Comparison of ENCODE assay signal across 1 cellular context in genomic region chr7:139118803-139119485, GRCh38.
A peak's percentile ranks its signal among the peaks of the same experiment; 100 is the strongest.
TF ChIP-seq lines count a peak whose summit lies in the region.

No MANE protein-coding gene starts in this region.

TF ChIP-seq in K562, 482 proteins besides CTCF, POLR2A, EP300 and RAD21 (continued from another document and continues in another):
- TF ChIP-seq TEAD4 (IDR thresholded peaks at IDR 0.05; ENCODE audit: low read length) (peak; percentile 53; the same call in 1 of the 2 replicates), TEAD4 (CRISPR knock-in tag; IDR thresholded peaks at IDR 0.05; ENCODE audit: borderline replicate concordance) (no peak), CLOCK (CRISPR knock-in tag; IDR thresholded peaks at IDR 0.05; ENCODE audit: borderline replicate concordance) (no peak), RAD51 (IDR thresholded peaks at IDR 0.05; ENCODE audit: borderline replicate concordance, low read depth) (peak; percentile 94), GATA2 (CRISPR knock-in tag; IDR thresholded peaks at IDR 0.05) (peak; percentile 51; the same call in 1 of the 2 replicates), ZBTB17 (CRISPR knock-in tag; IDR thresholded peaks at IDR 0.05) (peak; percentile 49; the same call in 1 of the 2 replicates), ZBTB1 (CRISPR knock-in tag; IDR thresholded peaks at IDR 0.05; ENCODE audit: borderline replicate concordance, low read depth) (no peak; the same call in 1 of the 2 replicates), ZNF124 (CRISPR knock-in tag; IDR thresholded peaks at IDR 0.05) (no peak), ZNF407 (IDR thresholded peaks at IDR 0.05; ENCODE audit: low read depth) (no peak), SMARCA4 (IDR thresholded peaks at IDR 0.05) (peak; percentile 89), E2F3 (CRISPR knock-in tag; IDR thresholded peaks at IDR 0.05) (peak; percentile 55; the same call in 1 of the 2 replicates), RFX7 (CRISPR knock-in tag; IDR thresholded peaks at IDR 0.05) (no peak), ZNF436 (CRISPR knock-in tag; IDR thresholded peaks at IDR 0.05) (peak; percentile 48; the same call in 1 of the 2 replicates), ZNF79 (CRISPR knock-in tag; IDR thresholded peaks at IDR 0.05; ENCODE audit: low read depth) (no peak), NCOA6 (IDR thresholded peaks at IDR 0.05) (no peak; the same call in 1 of the 2 replicates), TCF3 (CRISPR knock-in tag; IDR thresholded peaks at IDR 0.05) (peak; percentile 3; the same call in 1 of the 2 replicates), RBM17 (IDR thresholded peaks at IDR 0.05; ENCODE audit: borderline replicate concordance, low read depth, low read length) (no peak), FOXA3 (CRISPR knock-in tag; conservative IDR thresholded peaks at IDR 0.05 in 1 of 2, IDR thresholded peaks at IDR 0.05 in 1 of 2) (0 out of 4 replicates have a peak, but pooled peaks of 1 of the 2 experiments have one; percentile 30), RBM39 (optimal IDR thresholded peaks at IDR 0.05; ENCODE audit: low read depth, low read length) (no peak), ZNF551 (CRISPR knock-in tag; IDR thresholded peaks at IDR 0.05) (no peak), USF2 (CRISPR knock-in tag; IDR thresholded peaks at IDR 0.05) (peak; percentile 92), ELF4 (CRISPR knock-in tag; IDR thresholded peaks at IDR 0.05) (peak; percentile 61; the same call in 1 of the 2 replicates), ZBTB7A (IDR thresholded peaks at IDR 0.05; ENCODE audit: borderline replicate concordance, control insufficient read depth, low read depth, low read length) (peak; percentile 68; the same call in 1 of the 2 replicates), ZNF347 (CRISPR knock-in tag; IDR thresholded peaks at IDR 0.05; ENCODE audit: low read depth) (no peak), ZNF274 (IDR thresholded peaks at IDR 0.05; ENCODE audit: borderline replicate concordance, low read depth, low read length) (no peak), ZNF12 (CRISPR knock-in tag; IDR thresholded peaks at IDR 0.05) (no peak), ADNP (tag; IDR thresholded peaks at IDR 0.05) (no peak), USF1 (CRISPR knock-in tag; IDR thresholded peaks at IDR 0.05) (peak; percentile 98), KDM1A (IDR thresholded peaks at IDR 0.05) (peak; percentile 47 to 53; a peak in 3 of 4 replicates), ZBTB12 (CRISPR knock-in tag; IDR thresholded peaks at IDR 0.05) (peak; percentile 45; the same call in 1 of the 2 replicates), ZNF717 (CRISPR knock-in tag; IDR thresholded peaks at IDR 0.05) (no peak), ZNF212 (CRISPR knock-in tag; IDR thresholded peaks at IDR 0.05) (0 out of 2 replicates have a peak, but pooled peaks have one; percentile 20), ZNF354B (CRISPR knock-in tag; IDR thresholded peaks at IDR 0.05) (no peak), ZNF3 (CRISPR knock-in tag; IDR thresholded peaks at IDR 0.05) (no peak), CXXC5 (CRISPR knock-in tag; IDR thresholded peaks at IDR 0.05) (peak; percentile 56)
- TF ChIP-seq, protein P1, sequence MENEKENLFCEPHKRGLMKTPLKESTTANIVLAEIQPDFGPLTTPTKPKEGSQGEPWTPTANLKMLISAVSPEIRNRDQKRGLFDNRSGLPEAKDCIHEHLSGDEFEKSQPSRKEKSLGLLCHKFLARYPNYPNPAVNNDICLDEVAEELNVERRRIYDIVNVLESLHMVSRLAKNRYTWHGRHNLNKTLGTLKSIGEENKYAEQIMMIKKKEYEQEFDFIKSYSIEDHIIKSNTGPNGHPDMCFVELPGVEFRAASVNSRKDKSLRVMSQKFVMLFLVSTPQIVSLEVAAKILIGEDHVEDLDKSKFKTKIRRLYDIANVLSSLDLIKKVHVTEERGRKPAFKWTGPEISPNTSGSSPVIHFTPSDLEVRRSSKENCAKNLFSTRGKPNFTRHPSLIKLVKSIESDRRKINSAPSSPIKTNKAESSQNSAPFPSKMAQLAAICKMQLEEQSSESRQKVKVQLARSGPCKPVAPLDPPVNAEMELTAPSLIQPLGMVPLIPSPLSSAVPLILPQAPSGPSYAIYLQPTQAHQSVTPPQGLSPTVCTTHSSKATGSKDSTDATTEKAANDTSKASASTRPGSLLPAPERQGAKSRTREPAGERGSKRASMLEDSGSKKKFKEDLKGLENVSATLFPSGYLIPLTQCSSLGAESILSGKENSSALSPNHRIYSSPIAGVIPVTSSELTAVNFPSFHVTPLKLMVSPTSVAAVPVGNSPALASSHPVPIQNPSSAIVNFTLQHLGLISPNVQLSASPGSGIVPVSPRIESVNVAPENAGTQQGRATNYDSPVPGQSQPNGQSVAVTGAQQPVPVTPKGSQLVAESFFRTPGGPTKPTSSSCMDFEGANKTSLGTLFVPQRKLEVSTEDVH (IDR thresholded peaks at IDR 0.05; ENCODE audit: low read depth, partially characterized antibody) = peak; percentile 56
- TF ChIP-seq, protein P2, sequence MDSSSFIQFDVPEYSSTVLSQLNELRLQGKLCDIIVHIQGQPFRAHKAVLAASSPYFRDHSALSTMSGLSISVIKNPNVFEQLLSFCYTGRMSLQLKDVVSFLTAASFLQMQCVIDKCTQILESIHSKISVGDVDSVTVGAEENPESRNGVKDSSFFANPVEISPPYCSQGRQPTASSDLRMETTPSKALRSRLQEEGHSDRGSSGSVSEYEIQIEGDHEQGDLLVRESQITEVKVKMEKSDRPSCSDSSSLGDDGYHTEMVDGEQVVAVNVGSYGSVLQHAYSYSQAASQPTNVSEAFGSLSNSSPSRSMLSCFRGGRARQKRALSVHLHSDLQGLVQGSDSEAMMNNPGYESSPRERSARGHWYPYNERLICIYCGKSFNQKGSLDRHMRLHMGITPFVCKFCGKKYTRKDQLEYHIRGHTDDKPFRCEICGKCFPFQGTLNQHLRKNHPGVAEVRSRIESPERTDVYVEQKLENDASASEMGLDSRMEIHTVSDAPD (CRISPR knock-in tag; IDR thresholded peaks at IDR 0.05) = no peak
- TF ChIP-seq, protein P3, sequence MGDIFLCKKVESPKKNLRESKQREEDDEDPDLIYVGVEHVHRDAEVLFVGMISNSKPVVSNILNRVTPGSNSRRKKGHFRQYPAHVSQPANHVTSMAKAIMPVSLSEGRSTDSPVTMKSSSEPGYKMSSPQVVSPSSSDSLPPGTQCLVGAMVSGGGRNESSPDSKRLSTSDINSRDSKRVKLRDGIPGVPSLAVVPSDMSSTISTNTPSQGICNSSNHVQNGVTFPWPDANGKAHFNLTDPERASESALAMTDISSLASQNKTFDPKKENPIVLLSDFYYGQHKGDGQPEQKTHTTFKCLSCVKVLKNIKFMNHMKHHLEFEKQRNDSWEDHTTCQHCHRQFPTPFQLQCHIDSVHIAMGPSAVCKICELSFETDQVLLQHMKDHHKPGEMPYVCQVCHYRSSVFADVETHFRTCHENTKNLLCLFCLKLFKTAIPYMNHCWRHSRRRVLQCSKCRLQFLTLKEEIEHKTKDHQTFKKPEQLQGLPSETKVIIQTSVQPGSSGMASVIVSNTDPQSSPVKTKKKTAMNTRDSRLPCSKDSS (IDR thresholded peaks at IDR 0.05; ENCODE audit: low read depth, partially characterized antibody) = no peak
- TF ChIP-seq, protein P4, sequence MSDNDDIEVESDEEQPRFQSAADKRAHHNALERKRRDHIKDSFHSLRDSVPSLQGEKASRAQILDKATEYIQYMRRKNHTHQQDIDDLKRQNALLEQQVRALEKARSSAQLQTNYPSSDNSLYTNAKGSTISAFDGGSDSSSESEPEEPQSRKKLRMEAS (CRISPR knock-in tag; IDR thresholded peaks at IDR 0.05) = peak; percentile 82
- TF ChIP-seq, protein P5, sequence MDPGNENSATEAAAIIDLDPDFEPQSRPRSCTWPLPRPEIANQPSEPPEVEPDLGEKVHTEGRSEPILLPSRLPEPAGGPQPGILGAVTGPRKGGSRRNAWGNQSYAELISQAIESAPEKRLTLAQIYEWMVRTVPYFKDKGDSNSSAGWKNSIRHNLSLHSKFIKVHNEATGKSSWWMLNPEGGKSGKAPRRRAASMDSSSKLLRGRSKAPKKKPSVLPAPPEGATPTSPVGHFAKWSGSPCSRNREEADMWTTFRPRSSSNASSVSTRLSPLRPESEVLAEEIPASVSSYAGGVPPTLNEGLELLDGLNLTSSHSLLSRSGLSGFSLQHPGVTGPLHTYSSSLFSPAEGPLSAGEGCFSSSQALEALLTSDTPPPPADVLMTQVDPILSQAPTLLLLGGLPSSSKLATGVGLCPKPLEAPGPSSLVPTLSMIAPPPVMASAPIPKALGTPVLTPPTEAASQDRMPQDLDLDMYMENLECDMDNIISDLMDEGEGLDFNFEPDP (CRISPR knock-in tag; IDR thresholded peaks at IDR 0.05) = no peak
